In the genomic region with DNA sequence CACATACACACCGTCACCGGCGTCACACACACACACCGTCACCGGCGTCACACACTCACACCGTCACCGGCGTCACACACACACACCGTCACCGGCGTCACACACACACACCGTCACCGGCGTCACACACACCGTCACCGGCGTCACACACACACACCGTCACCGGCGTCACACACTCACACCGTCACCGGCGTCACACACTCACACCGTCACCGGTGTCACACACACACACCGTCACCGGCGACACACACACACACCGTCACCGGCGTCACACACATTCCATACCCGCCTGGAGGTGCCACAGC, we compare ENCODE assay signal across 1 cellular context. TPM values are rescaled to one million over a fixed set of nuclear protein-coding genes. Genes with fewer than 3 reads are reported as not detected.
"Had no signal": no experiment of that assay in that cellular context is flagged by ENCODE, and none has a peak within 500 bp of the region (broad histone marks: within the 10 kb centered on the region; RNA-seq: fewer than 3 reads in every experiment).

No MANE protein-coding gene starts in this region.

RNA-seq across cellular contexts. Expression of a gene that starts 29.8 kb away (rescaled TPM):
- total RNA-seq: M059J had no signal
